Comparison of ENCODE assay signal across 28 cellular contexts in the genomic region with DNA sequence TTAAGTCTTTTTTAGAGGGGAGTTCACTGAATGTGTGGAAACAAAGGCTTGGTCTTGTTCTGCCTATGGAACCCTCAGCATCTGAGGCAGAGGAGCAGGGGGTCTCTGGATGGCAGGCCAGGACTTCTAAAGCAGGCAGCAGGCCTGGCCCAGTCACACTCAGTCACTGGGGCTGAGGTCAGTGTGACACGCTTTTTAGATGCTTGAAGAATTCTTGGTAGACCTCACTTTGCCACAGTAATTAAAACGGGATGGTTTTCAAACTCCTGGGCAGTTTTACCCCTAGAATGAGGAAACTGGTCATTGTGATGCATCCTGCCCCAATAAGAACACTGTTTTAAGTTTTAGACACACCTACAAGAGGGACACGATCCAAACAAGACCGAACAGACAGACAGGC.
DNase-seq lines count a peak whose midpoint lies in the region; ATAC-seq lines count a peak whose summit lies in the region.
"Had no signal": no experiment of that assay in that cellular context is flagged by ENCODE, and none has a peak within 500 bp of the region (broad histone marks: within the 10 kb centered on the region; RNA-seq: fewer than 3 reads in every experiment).

No MANE protein-coding gene starts in this region.

- no peaks in the 10 kb centered on the region for H3K9me3 Mint-ChIP-seq in stimulated activated memory B cell treated with anti-CD40 and anti-IgM and Interleukin-4, amounts not matched to agents 10 μg/mL and 1 μg/mL and 100 μg/mL, for 72 hours
- H3K9me3 Mint-ChIP-seq: activated naive CD4-positive, alpha-beta T cell treated with anti-CD3 and anti-CD28 coated beads for 36 hours; activated T-cell treated with anti-CD3 and anti-CD28 coated beads, Interleukin-2, amount 50 U/mL, for 4 hours; CD8-positive, alpha-beta memory T cell; immature natural killer cell; stimulated activated naive CD8-positive, alpha-beta T cell treated with anti-CD3 and anti-CD28 coated beads, Interleukin-15, amount 100 ng/mL, for 72 hours; T-helper 1 cell treated with Interleukin-12 subunit alpha and Interleukin-12 subunit beta and Interleukin-4 antibody, amounts not matched to agents 30 μg/mL and 1 μg/mL, for 36 hours had no signal

- H3K36me3 Mint-ChIP-seq in stimulated activated memory B cell treated with anti-CD40 and anti-IgM and Interleukin-4, amounts not matched to agents 10 μg/mL and 1 μg/mL and 100 μg/mL, for 72 hours, result peaks cover 31% of the 10 kb centered on the region
- H3K36me3 Mint-ChIP-seq: CD8-positive, alpha-beta memory T cell; immature natural killer cell had no signal

- DNase-seq in GM04503 (ENCODE audit: low read depth), result peak; percentile 29
- DNase-seq in astrocyte of the hippocampus (ENCODE audit: low read depth, low spot score), result peak; percentile 59
- DNase-seq in medulla oblongata (ENCODE audit: extremely low spot score), result peak; percentile 4
- DNase-seq in stimulated activated naive CD8-positive, alpha-beta T cell treated with anti-CD3 and anti-CD28 coated beads, Interleukin-15, Interleukin-2, amounts not matched to agents 100 U/mL and 50 U/mL, for 24 hours, result no peak
- DNase-seq in activated CD4-positive, alpha-beta T cell treated with anti-CD3 and anti-CD28 coated beads for 1 hour, result no peak
- no peak for DNase-seq in cortex of kidney (lab: John Stamatoyannopoulos, UW)
- DNase-seq: activated CD4-positive, alpha-beta T cell treated with anti-CD3 and anti-CD28 coated beads for 36 hours; activated naive CD4-positive, alpha-beta T cell treated with anti-CD3 and anti-CD28 coated beads for 36 hours; activated T-cell treated with anti-CD3 and anti-CD28 coated beads, Interleukin-2, amount 50 U/mL, for 4 hours; CD8-positive, alpha-beta memory T cell; central memory CD4-positive, alpha-beta T cell; hippocampal formation; immature natural killer cell; Kasumi-1; left lung; midbrain; naive thymus-derived CD8-positive, alpha-beta T cell; NCI-H1694 treated with DMSO at 0.1 percent for 48 hours; NCI-H2171 treated with DMSO at 0.1 percent for 48 hours; NCI-H69; right lobe of liver; RPMI8226; stimulated activated naive CD8-positive, alpha-beta T cell treated with anti-CD3 and anti-CD28 coated beads, Interleukin-15, amount 100 ng/mL, for 72 hours; thyroid gland had no signal

- H3K27ac Mint-ChIP-seq in stimulated activated memory B cell treated with anti-CD40 and anti-IgM and Interleukin-4, amounts not matched to agents 10 μg/mL and 1 μg/mL and 100 μg/mL, for 72 hours, result peak overlapping the region; percentile 63
- H3K27ac Mint-ChIP-seq: activated CD4-positive, alpha-beta T cell treated with anti-CD3 and anti-CD28 coated beads for 36 hours; activated naive CD4-positive, alpha-beta T cell treated with anti-CD3 and anti-CD28 coated beads for 36 hours; CD8-positive, alpha-beta memory T cell; immature natural killer cell; naive thymus-derived CD8-positive, alpha-beta T cell; stimulated activated naive CD8-positive, alpha-beta T cell treated with anti-CD3 and anti-CD28 coated beads, Interleukin-15, amount 100 ng/mL, for 72 hours; T-helper 1 cell treated with Interleukin-12 subunit alpha and Interleukin-12 subunit beta and Interleukin-4 antibody, amounts not matched to agents 30 μg/mL and 1 μg/mL, for 36 hours had no signal

- H3K4me3 Mint-ChIP-seq in stimulated activated memory B cell treated with anti-CD40 and anti-IgM and Interleukin-4, amounts not matched to agents 10 μg/mL and 1 μg/mL and 100 μg/mL, for 72 hours, result no peak overlapping the region
- H3K4me3 Mint-ChIP-seq: activated CD4-positive, alpha-beta T cell treated with anti-CD3 and anti-CD28 coated beads for 36 hours; activated naive CD4-positive, alpha-beta T cell treated with anti-CD3 and anti-CD28 coated beads for 36 hours; activated T-cell treated with anti-CD3 and anti-CD28 coated beads, Interleukin-2, amount 50 U/mL, for 4 hours; CD8-positive, alpha-beta memory T cell; immature natural killer cell; naive thymus-derived CD8-positive, alpha-beta T cell; stimulated activated naive CD8-positive, alpha-beta T cell treated with anti-CD3 and anti-CD28 coated beads, Interleukin-15, amount 100 ng/mL, for 72 hours; T-helper 1 cell treated with Interleukin-12 subunit alpha and Interleukin-12 subunit beta and Interleukin-4 antibody, amounts not matched to agents 30 μg/mL and 1 μg/mL, for 36 hours had no signal

- no peaks in the 10 kb centered on the region for H3K27me3 Mint-ChIP-seq in stimulated activated memory B cell treated with anti-CD40 and anti-IgM and Interleukin-4, amounts not matched to agents 10 μg/mL and 1 μg/mL and 100 μg/mL, for 72 hours
- H3K27me3 Mint-ChIP-seq: activated CD4-positive, alpha-beta T cell treated with anti-CD3 and anti-CD28 coated beads for 36 hours; CD8-positive, alpha-beta memory T cell; naive thymus-derived CD8-positive, alpha-beta T cell; stimulated activated naive CD8-positive, alpha-beta T cell treated with anti-CD3 and anti-CD28 coated beads, Interleukin-15, amount 100 ng/mL, for 72 hours had no signal

- H3K4me1 Mint-ChIP-seq in stimulated activated memory B cell treated with anti-CD40 and anti-IgM and Interleukin-4, amounts not matched to agents 10 μg/mL and 1 μg/mL and 100 μg/mL, for 72 hours, result peaks cover 48% of the 10 kb centered on the region
- H3K4me1 Mint-ChIP-seq: activated CD4-positive, alpha-beta T cell treated with anti-CD3 and anti-CD28 coated beads for 36 hours; CD8-positive, alpha-beta memory T cell; immature natural killer cell; stimulated activated naive CD8-positive, alpha-beta T cell treated with anti-CD3 and anti-CD28 coated beads, Interleukin-15, amount 100 ng/mL, for 72 hours had no signal

- ATAC-seq in stimulated activated memory B cell treated with anti-CD40 and anti-IgM and Interleukin-4, amounts not matched to agents 10 μg/mL and 1 μg/mL and 100 μg/mL, for 72 hours, result no peak
- no peak for ATAC-seq in stimulated activated naive CD8-positive, alpha-beta T cell treated with anti-CD3 and anti-CD28 coated beads, Interleukin-15, Interleukin-2, amounts not matched to agents 100 U/mL and 50 U/mL, for 24 hours
- no peak for ATAC-seq in HG03159 (IDR thresholded peaks at IDR 0.05; ENCODE audit: unreplicated experiment)
- ATAC-seq: activated CD4-positive, alpha-beta T cell treated with anti-CD3 and anti-CD28 coated beads for 36 hours; activated T-cell treated with anti-CD3 and anti-CD28 coated beads, Interleukin-2, amount 50 U/mL, for 4 hours; GM12878; left lung; naive thymus-derived CD8-positive, alpha-beta T cell; right lobe of liver; stimulated activated naive CD8-positive, alpha-beta T cell treated with anti-CD3 and anti-CD28 coated beads, Interleukin-15, amount 100 ng/mL, for 72 hours had no signal

Comparison
In these comparisons a context has a peak if more than half of its experiments do, and no peak if none do; other contexts are left out.
1. DNase-seq: peak in GM04503 (single experiment), astrocyte of the hippocampus (single experiment) and medulla oblongata (single experiment); none in stimulated activated naive CD8-positive, alpha-beta T cell treated with anti-CD3 and anti-CD28 coated beads, Interleukin-15, Interleukin-2, amounts not matched to agents 100 U/mL and 50 U/mL, for 24 hours (single experiment), activated CD4-positive, alpha-beta T cell treated with anti-CD3 and anti-CD28 coated beads for 1 hour (single experiment) and cortex of kidney (single experiment).